Comparison of ENCODE assay signal across 18 cellular contexts in genomic region chr15:77983091-77983707, GRCh38.
DNase-seq lines count a peak whose midpoint lies in the region; ATAC-seq and TF ChIP-seq lines count a peak whose summit lies in the region.
"Had no signal": no experiment of that assay in that cellular context is flagged by ENCODE, and none has a peak within 500 bp of the region (broad histone marks: within the 10 kb centered on the region; RNA-seq: fewer than 3 reads in every experiment).

No MANE protein-coding gene starts in this region.

- H3K4me2 ChIP-seq in GM23338 = no peak overlapping the region

- 80% methylated on average over 8 of the region's 10 CpGs for WGBS in suprapubic skin

- no peaks in the 10 kb centered on the region; the same call in 1 of the 2 replicates for H3K4me1 ChIP-seq in GM23338 (ENCODE audit: insufficient read depth)
- H3K4me1 ChIP-seq in NT2/D1 (ENCODE audit: insufficient read depth, insufficient read length) = peaks cover 17% of the 10 kb centered on the region
- H3K4me1 ChIP-seq in suprapubic skin = peaks cover 20% of the 10 kb centered on the region
- H3K4me1 ChIP-seq: Caco-2 had no signal

- no peaks in the 10 kb centered on the region for H3F3A ChIP-seq in GM23338 (replicated peaks; ENCODE audit: low read depth)

- H3K27me3 Mint-ChIP-seq in GM23338 (ENCODE audit: insufficient read depth, low read depth, poor library complexity) = peaks cover 4% of the 10 kb centered on the region
- H3K27me3 Mint-ChIP-seq in CD14-positive monocyte (ENCODE audit: low read depth in 3 of 3) = peaks cover 6 to 7% (median 6%) of the 10 kb centered on the region in 3 donors
- H3K27me3 Mint-ChIP-seq: CD4-positive, alpha-beta memory T cell had no signal

- H3K27me3 ChIP-seq in GM23338 (ENCODE audit: insufficient read depth) (no peaks in the 10 kb centered on the region), NT2/D1 (ENCODE audit: insufficient read depth, insufficient read length) (no peaks in the 10 kb centered on the region), suprapubic skin (no peaks in the 10 kb centered on the region)

- H3K9me3 Mint-ChIP-seq in GM23338 (no peaks in the 10 kb centered on the region), CD14-positive monocyte (no peaks in the 10 kb centered on the region)

- intact Hi-C loops in CD14-positive monocyte (cut with micrococcal nuclease) = no loop called here

- TF ChIP-seq CTCF in GM23338 (conservative IDR thresholded peaks at IDR 0.05; ENCODE audit: low read depth in 2 of 2) (no peak), suprapubic skin (IDR thresholded peaks at IDR 0.05) (no peak), CD14-positive monocyte (IDR thresholded peaks at IDR 0.05) (no peak)

- H3K27ac ChIP-seq in GM23338 (ENCODE audit: low read depth) = no peak overlapping the region
- no peak overlapping the region for H3K27ac ChIP-seq in suprapubic skin
- H3K27ac ChIP-seq: SK-N-MC had no signal

- H2AFZ ChIP-seq in GM23338 = no peak overlapping the region

- no peak overlapping the region for H3K4me3 ChIP-seq in GM23338
- no peak overlapping the region for H3K4me3 ChIP-seq in NT2/D1 (ENCODE audit: insufficient read length, low read depth)
- H3K4me3 ChIP-seq in suprapubic skin = no peak overlapping the region
- H3K4me3 ChIP-seq: SK-N-MC had no signal

- H3K4me1 Mint-ChIP-seq in GM23338 (peaks cover 14% of the 10 kb centered on the region), CD14-positive monocyte (no peaks in the 10 kb centered on the region)

- H3K27ac Mint-ChIP-seq in GM23338 (peak overlapping the region; percentile 5; the same call in 1 of the 2 replicates), CD14-positive monocyte (no peak overlapping the region)

- H3K9me3 ChIP-seq in NT2/D1 (ENCODE audit: insufficient read depth, low read length) (no peaks in the 10 kb centered on the region), suprapubic skin (no peaks in the 10 kb centered on the region)
- H3K9me3 ChIP-seq: Caco-2 had no signal

- DNase-seq in GM23338 (ENCODE audit: low spot score) = no peak
- no peak for DNase-seq in NT2/D1 (ENCODE audit: low read depth, low spot score)
- peak; percentile 30 for DNase-seq in left lobe of liver (ENCODE audit: low spot score)
- DNase-seq in suprapubic skin (ENCODE audit: low spot score in 2 of 2) = peak; percentile 37 to 53
- DNase-seq in DMS53 (lab: John Stamatoyannopoulos, UW) = no peak
- DNase-seq in AG08395 (ENCODE audit: low spot score) = no peak
- DNase-seq in CD14-positive monocyte (ENCODE audit: low spot score) = no peak
- DNase-seq: CD4-positive, alpha-beta memory T cell; DMS 273 treated with DMSO at 0.1 percent for 48 hours; DND-41; Karpas-422; NCI-H1417; NCI-H1694 treated with DMSO at 0.1 percent for 48 hours; NCI-H446 treated with DMSO at 0.1 percent for 48 hours; NCI-H526 treated with DMSO at 0.1 percent for 48 hours; SHP77 treated with DMSO at 0.1 percent for 48 hours had no signal

- no peaks in the 10 kb centered on the region for H3K79me2 ChIP-seq in GM23338 (replicated peaks; ENCODE audit: insufficient read depth)

- TF ChIP-seq EP300 in suprapubic skin (IDR thresholded peaks at IDR 0.05) = no peak

- H3K9ac ChIP-seq in NT2/D1 (ENCODE audit: insufficient read length, low read depth) = peak overlapping the region; percentile 2

- no peaks in the 10 kb centered on the region for H4K20me1 ChIP-seq in GM23338 (replicated peaks; ENCODE audit: insufficient read depth)

- no peak for TF ChIP-seq POLR2A in suprapubic skin (IDR thresholded peaks at IDR 0.05)

- no peaks in the 10 kb centered on the region for H3K36me3 ChIP-seq in GM23338 (ENCODE audit: insufficient read depth)
- no peaks in the 10 kb centered on the region for H3K36me3 ChIP-seq in NT2/D1 (ENCODE audit: insufficient read depth, insufficient read length, low read length)
- no peaks in the 10 kb centered on the region for H3K36me3 ChIP-seq in suprapubic skin

- H3K9me2 ChIP-seq in GM23338 (ENCODE audit: insufficient read depth) = no peaks in the 10 kb centered on the region

- no peak for ATAC-seq in GM23338
- no peak for ATAC-seq in left lobe of liver

- H3K4me3 Mint-ChIP-seq in GM23338 (no peak overlapping the region; the same call in 2 of the 3 replicates), CD14-positive monocyte (no peak overlapping the region)

- no peaks in the 10 kb centered on the region; the same call in 2 of the 3 replicates for H3K36me3 Mint-ChIP-seq in GM23338 (ENCODE audit: low read depth)
- no peaks in the 10 kb centered on the region for H3K36me3 Mint-ChIP-seq in CD14-positive monocyte
- H3K36me3 Mint-ChIP-seq: CD4-positive, alpha-beta memory T cell had no signal

TF ChIP-seq in GM23338, 12 proteins besides CTCF, POLR2A, EP300 and RAD21 (continues in another document):
- TF ChIP-seq CREB1 (CRISPR knock-in tag; IDR thresholded peaks at IDR 0.05; ENCODE audit: low read depth) (no peak), EZH2 (IDR thresholded peaks at IDR 0.05; ENCODE audit: low read depth, unreplicated experiment) (no peak), ZNF462 (CRISPR knock-in tag; IDR thresholded peaks at IDR 0.05) (no peak), JUNB (IDR thresholded peaks at IDR 0.05; ENCODE audit: unreplicated experiment) (no peak), STAT1 (IDR thresholded peaks at IDR 0.05; ENCODE audit: unreplicated experiment) (no peak), EZH2phosphoT487 (IDR thresholded peaks at IDR 0.05; ENCODE audit: unreplicated experiment) (no peak), ZNF331 (CRISPR knock-in tag; IDR thresholded peaks at IDR 0.05; ENCODE audit: low read depth) (no peak), ETS1 (IDR thresholded peaks at IDR 0.05) (no peak), POLR2AphosphoS5 (IDR thresholded peaks at IDR 0.05; ENCODE audit: low read depth) (no peak)

Comparison
In these comparisons a context has a peak if more than half of its experiments do, and no peak if none do; other contexts are left out.
1. DNase-seq: peak in left lobe of liver (single experiment) and suprapubic skin (2 of 2); none in GM23338 (single experiment), NT2/D1 (single experiment), DMS53 (single experiment), AG08395 (single experiment) and CD14-positive monocyte (single experiment).